In the genomic region with DNA sequence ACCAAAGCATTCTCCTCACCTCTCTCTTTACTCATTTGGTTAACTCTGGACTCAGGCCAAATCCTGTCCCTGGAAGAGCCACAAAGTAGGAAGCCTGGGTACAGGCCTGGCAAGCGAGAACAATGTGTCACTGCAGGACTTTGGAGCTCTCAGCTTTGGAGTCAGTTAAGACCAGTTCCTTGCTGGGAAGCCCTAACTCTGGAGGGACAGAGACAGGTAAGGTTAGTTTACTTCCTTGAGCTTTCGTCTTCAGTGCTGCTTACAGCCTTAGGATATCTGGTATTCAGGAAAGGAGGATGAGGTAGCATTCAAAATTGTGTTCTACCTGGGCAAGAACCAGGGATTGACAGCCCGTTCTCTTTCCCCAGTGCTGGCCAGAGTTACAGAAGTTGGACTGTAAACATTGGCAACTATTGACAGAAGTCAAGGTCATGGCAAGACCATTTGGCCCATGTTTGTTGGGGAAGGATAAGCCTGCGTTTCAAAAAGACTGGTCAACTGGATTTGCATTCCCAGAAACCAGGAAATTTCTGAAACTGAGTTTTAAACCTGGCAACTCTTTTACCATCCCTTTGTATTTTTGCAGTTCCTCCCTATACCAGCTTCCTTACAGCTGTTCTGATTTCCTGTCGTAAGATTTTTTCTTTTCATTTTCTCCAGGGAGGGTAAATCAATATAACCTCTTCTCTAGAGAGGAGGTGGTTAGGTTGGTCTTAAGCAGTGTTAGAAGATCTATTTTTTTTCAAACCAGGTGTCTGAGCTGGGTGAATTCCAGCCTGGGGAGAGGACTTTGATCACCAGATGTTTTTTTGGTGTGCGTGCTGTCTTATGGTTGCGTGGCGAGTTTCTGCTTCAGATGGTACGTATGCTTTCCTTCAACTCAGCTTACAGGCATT, we compare ENCODE assay signal across 1 cellular context.
TF ChIP-seq lines count a peak whose summit lies in the region.

A gene with protein sequence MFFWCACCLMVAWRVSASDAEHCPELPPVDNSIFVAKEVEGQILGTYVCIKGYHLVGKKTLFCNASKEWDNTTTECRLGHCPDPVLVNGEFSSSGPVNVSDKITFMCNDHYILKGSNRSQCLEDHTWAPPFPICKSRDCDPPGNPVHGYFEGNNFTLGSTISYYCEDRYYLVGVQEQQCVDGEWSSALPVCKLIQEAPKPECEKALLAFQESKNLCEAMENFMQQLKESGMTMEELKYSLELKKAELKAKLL (plus strand): TSS at position 130 of the 896 bp plus-strand sequence. CDS start 672 bp downstream, at position 802.

TF ChIP-seq in HepG2, 621 proteins besides CTCF, POLR2A, EP300 and RAD21 (continued from another document and continues in another):
- TF ChIP-seq KMT2B (CRISPR knock-in tag; IDR thresholded peaks at IDR 0.05): no peak; the same call in 1 of the 2 replicates
- TF ChIP-seq ZNF761 (CRISPR knock-in tag; conservative IDR thresholded peaks at IDR 0.05): 0 out of 2 replicates have a peak, but pooled peaks have one; percentile 62
- TF ChIP-seq ZNF12 (CRISPR knock-in tag; IDR thresholded peaks at IDR 0.05): 0 out of 2 replicates have a peak, but pooled peaks have one; percentile 20
- TF ChIP-seq, protein P1, sequence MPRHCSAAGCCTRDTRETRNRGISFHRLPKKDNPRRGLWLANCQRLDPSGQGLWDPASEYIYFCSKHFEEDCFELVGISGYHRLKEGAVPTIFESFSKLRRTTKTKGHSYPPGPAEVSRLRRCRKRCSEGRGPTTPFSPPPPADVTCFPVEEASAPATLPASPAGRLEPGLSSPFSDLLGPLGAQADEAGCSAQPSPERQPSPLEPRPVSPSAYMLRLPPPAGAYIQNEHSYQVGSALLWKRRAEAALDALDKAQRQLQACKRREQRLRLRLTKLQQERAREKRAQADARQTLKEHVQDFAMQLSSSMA (CRISPR knock-in tag; IDR thresholded peaks at IDR 0.05): no peak
- no peak for TF ChIP-seq ZNF75D (CRISPR knock-in tag; IDR thresholded peaks at IDR 0.05; ENCODE audit: borderline replicate concordance)
- TF ChIP-seq ZNF547 (CRISPR knock-in tag; IDR thresholded peaks at IDR 0.05): peak; percentile 67; the same call in 1 of the 2 replicates
- TF ChIP-seq, protein P2, sequence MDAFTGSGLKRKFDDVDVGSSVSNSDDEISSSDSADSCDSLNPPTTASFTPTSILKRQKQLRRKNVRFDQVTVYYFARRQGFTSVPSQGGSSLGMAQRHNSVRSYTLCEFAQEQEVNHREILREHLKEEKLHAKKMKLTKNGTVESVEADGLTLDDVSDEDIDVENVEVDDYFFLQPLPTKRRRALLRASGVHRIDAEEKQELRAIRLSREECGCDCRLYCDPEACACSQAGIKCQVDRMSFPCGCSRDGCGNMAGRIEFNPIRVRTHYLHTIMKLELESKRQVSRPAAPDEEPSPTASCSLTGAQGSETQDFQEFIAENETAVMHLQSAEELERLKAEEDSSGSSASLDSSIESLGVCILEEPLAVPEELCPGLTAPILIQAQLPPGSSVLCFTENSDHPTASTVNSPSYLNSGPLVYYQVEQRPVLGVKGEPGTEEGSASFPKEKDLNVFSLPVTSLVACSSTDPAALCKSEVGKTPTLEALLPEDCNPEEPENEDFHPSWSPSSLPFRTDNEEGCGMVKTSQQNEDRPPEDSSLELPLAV (CRISPR knock-in tag; conservative IDR thresholded peaks at IDR 0.05; ENCODE audit: low read depth): no peak
- no peak for TF ChIP-seq SRF (IDR thresholded peaks at IDR 0.05; ENCODE audit: low read depth, low read length)
- no peak for TF ChIP-seq NFYC (CRISPR knock-in tag; IDR thresholded peaks at IDR 0.05)
- no peak for TF ChIP-seq NONO (IDR thresholded peaks at IDR 0.05)
- 0 out of 2 replicates have a peak, but pooled peaks have one; percentile 56 for TF ChIP-seq NONO (CRISPR knock-in tag; conservative IDR thresholded peaks at IDR 0.05)
- TF ChIP-seq HDAC6 (IDR thresholded peaks at IDR 0.05; ENCODE audit: low read depth, low read length): no peak
- TF ChIP-seq, protein P3, sequence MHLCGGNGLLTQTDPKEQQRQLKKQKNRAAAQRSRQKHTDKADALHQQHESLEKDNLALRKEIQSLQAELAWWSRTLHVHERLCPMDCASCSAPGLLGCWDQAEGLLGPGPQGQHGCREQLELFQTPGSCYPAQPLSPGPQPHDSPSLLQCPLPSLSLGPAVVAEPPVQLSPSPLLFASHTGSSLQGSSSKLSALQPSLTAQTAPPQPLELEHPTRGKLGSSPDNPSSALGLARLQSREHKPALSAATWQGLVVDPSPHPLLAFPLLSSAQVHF (CRISPR knock-in tag; IDR thresholded peaks at IDR 0.05): no peak; the same call in 1 of the 2 replicates
- TF ChIP-seq ZNF816 (CRISPR knock-in tag; IDR thresholded peaks at IDR 0.05; ENCODE audit: borderline replicate concordance): no peak; the same call in 1 of the 2 replicates
- peak; percentile 82; the same call in 1 of the 2 replicates for TF ChIP-seq EHMT2 (IDR thresholded peaks at IDR 0.05; ENCODE audit: borderline replicate concordance, low read depth, low read length)
- TF ChIP-seq BCL6 (CRISPR knock-in tag; IDR thresholded peaks at IDR 0.05): peak; percentile 94
- TF ChIP-seq ZNF703 (CRISPR knock-in tag; IDR thresholded peaks at IDR 0.05; ENCODE audit: borderline replicate concordance): no peak
- no peak for TF ChIP-seq ZNF329 (CRISPR knock-in tag; IDR thresholded peaks at IDR 0.05; ENCODE audit: low read depth)
- peak; percentile 89 for TF ChIP-seq ZNF331 (CRISPR knock-in tag; IDR thresholded peaks at IDR 0.05)
- no peak for TF ChIP-seq RNF2 (conservative IDR thresholded peaks at IDR 0.05; ENCODE audit: low read depth)
- peak; percentile 84 for TF ChIP-seq HOXA5 (CRISPR knock-in tag; IDR thresholded peaks at IDR 0.05)
- TF ChIP-seq ZNF616 (CRISPR knock-in tag; IDR thresholded peaks at IDR 0.05; ENCODE audit: low read depth): no peak
- TF ChIP-seq, protein P4, sequence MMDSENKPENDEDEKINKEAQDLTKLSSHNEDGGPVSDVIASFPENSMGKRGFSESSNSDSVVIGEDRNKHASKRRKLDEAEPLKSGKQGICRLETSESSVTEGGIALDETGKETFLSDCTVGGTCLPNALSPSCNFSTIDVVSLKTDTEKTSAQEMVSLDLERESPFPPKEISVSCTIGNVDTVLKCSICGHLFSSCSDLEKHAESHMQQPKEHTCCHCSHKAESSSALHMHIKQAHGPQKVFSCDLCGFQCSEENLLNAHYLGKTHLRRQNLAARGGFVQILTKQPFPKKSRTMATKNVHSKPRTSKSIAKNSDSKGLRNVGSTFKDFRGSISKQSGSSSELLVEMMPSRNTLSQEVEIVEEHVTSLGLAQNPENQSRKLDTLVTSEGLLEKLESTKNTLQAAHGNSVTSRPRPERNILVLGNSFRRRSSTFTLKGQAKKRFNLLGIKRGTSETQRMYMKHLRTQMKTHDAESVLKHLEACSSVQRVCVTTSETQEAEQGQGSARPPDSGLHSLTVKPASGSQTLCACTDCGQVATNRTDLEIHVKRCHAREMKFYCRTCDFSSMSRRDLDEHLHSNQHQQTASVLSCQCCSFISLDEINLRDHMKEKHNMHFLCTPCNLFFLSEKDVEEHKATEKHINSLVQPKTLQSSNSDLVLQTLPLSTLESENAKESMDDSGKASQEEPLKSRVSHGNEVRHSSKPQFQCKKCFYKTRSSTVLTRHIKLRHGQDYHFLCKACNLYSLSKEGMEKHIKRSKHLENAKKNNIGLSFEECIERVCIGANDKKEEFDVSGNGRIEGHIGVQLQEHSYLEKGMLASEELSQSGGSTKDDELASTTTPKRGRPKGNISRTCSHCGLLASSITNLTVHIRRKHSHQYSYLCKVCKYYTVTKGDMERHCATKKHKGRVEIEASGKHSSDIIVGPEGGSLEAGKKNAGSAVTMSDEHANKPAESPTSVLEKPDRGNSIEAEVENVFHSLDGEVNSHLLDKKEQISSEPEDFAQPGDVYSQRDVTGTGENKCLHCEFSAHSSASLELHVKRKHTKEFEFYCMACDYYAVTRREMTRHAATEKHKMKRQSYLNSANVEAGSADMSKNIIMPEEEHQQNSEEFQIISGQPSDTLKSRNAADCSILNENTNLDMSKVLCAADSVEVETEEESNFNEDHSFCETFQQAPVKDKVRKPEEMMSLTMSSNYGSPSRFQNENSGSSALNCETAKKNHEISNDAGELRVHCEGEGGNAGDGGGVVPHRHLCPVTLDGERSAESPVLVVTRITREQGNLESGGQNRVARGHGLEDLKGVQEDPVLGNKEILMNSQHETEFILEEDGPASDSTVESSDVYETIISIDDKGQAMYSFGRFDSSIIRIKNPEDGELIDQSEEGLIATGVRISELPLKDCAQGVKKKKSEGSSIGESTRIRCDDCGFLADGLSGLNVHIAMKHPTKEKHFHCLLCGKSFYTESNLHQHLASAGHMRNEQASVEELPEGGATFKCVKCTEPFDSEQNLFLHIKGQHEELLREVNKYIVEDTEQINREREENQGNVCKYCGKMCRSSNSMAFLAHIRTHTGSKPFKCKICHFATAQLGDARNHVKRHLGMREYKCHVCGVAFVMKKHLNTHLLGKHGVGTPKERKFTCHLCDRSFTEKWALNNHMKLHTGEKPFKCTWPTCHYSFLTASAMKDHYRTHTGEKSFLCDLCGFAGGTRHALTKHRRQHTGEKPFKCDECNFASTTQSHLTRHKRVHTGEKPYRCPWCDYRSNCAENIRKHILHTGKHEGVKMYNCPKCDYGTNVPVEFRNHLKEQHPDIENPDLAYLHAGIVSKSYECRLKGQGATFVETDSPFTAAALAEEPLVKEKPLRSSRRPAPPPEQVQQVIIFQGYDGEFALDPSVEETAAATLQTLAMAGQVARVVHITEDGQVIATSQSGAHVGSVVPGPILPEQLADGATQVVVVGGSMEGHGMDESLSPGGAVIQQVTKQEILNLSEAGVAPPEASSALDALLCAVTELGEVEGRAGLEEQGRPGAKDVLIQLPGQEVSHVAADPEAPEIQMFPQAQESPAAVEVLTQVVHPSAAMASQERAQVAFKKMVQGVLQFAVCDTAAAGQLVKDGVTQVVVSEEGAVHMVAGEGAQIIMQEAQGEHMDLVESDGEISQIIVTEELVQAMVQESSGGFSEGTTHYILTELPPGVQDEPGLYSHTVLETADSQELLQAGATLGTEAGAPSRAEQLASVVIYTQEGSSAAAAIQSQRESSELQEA (CRISPR knock-in tag; IDR thresholded peaks at IDR 0.05; ENCODE audit: not compliant biosample characterization): no peak
- no peak for TF ChIP-seq IKZF4 (CRISPR knock-in tag; IDR thresholded peaks at IDR 0.05; ENCODE audit: borderline replicate concordance, low read depth, not compliant biosample characterization)
- TF ChIP-seq ZNF749 (CRISPR knock-in tag; IDR thresholded peaks at IDR 0.05; ENCODE audit: borderline replicate concordance): no peak
- no peak for TF ChIP-seq ZNF572 (CRISPR knock-in tag; IDR thresholded peaks at IDR 0.05)
- TF ChIP-seq POLR2G (IDR thresholded peaks at IDR 0.05; ENCODE audit: low read depth, low read length): peak; percentile 72
- peak; percentile 87 for TF ChIP-seq NR2F2 (IDR thresholded peaks at IDR 0.05; ENCODE audit: borderline replicate concordance, low read depth)
- no peak for TF ChIP-seq HNRNPH1 (optimal IDR thresholded peaks at IDR 0.05; ENCODE audit: low read depth, low read length)
- TF ChIP-seq, protein P5, sequence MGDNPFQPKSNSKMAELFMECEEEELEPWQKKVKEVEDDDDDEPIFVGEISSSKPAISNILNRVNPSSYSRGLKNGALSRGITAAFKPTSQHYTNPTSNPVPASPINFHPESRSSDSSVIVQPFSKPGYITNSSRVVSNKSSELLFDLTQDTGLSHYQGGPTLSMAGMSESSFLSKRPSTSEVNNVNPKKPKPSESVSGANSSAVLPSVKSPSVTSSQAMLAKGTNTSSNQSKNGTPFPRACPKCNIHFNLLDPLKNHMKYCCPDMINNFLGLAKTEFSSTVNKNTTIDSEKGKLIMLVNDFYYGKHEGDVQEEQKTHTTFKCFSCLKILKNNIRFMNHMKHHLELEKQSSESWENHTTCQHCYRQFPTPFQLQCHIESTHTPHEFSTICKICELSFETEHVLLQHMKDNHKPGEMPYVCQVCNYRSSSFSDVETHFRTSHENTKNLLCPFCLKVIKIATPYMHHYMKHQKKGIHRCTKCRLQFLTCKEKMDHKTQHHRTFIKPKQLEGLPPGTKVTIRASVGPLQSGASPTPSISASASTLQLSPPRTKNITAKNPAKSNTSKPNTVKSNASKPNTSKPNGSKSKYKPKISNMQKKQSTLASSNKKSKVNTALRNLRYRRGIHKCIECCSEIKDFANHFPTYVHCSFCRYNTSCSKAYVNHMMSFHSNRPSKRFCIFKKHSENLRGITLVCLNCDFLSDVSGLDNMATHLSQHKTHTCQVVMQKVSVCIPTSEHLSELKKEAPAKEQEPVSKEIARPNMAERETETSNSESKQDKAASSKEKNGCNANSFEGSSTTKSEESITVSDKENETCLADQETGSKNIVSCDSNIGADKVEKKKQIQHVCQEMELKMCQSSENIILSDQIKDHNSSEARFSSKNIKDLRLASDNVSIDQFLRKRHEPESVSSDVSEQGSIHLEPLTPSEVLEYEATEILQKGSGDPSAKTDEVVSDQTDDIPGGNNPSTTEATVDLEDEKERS (CRISPR knock-in tag; IDR thresholded peaks at IDR 0.05): peak; percentile 85; the same call in 1 of the 2 replicates
- TF ChIP-seq ZNF20 (CRISPR knock-in tag; IDR thresholded peaks at IDR 0.05): no peak
- TF ChIP-seq ZNF335 (CRISPR knock-in tag; IDR thresholded peaks at IDR 0.05): peak; percentile 78
- no peak for TF ChIP-seq ZNF747 (CRISPR knock-in tag; IDR thresholded peaks at IDR 0.05; ENCODE audit: borderline replicate concordance)
- no peak for TF ChIP-seq ZC3H13 (CRISPR knock-in tag; IDR thresholded peaks at IDR 0.05)
- TF ChIP-seq ZNF567 (CRISPR knock-in tag; IDR thresholded peaks at IDR 0.05; ENCODE audit: borderline replicate concordance): no peak
- TF ChIP-seq ZMYM3 (CRISPR knock-in tag; IDR thresholded peaks at IDR 0.05): peak; percentile 59
- TF ChIP-seq IRX3 (CRISPR knock-in tag; IDR thresholded peaks at IDR 0.05; ENCODE audit: borderline replicate concordance, low read depth): no peak
- TF ChIP-seq HNF4G (IDR thresholded peaks at IDR 0.05; ENCODE audit: borderline replicate concordance, low read depth, low read length): peak; percentile 77; the same call in 1 of the 2 replicates
- peak; percentile 79; the same call in 1 of the 2 replicates for TF ChIP-seq HNF4G (CRISPR knock-in tag; IDR thresholded peaks at IDR 0.05; ENCODE audit: borderline replicate concordance, low read depth)
- no peak for TF ChIP-seq ZNF605 (CRISPR knock-in tag; IDR thresholded peaks at IDR 0.05)
- TF ChIP-seq FOXA1 (IDR thresholded peaks at IDR 0.05): peak; percentile 92
- peak; percentile 99 for TF ChIP-seq FOXA1 (CRISPR knock-in tag; IDR thresholded peaks at IDR 0.05)
- no peak for TF ChIP-seq RFXANK (CRISPR knock-in tag; IDR thresholded peaks at IDR 0.05)
- TF ChIP-seq CBX2 (IDR thresholded peaks at IDR 0.05; ENCODE audit: low read depth, low read length): no peak
- TF ChIP-seq CBX2 (CRISPR knock-in tag; IDR thresholded peaks at IDR 0.05; ENCODE audit: low read depth): no peak
- TF ChIP-seq, protein P6, sequence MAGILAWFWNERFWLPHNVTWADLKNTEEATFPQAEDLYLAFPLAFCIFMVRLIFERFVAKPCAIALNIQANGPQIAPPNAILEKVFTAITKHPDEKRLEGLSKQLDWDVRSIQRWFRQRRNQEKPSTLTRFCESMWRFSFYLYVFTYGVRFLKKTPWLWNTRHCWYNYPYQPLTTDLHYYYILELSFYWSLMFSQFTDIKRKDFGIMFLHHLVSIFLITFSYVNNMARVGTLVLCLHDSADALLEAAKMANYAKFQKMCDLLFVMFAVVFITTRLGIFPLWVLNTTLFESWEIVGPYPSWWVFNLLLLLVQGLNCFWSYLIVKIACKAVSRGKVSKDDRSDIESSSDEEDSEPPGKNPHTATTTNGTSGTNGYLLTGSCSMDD (CRISPR knock-in tag; IDR thresholded peaks at IDR 0.05): no peak
- TF ChIP-seq JUNB (CRISPR knock-in tag; IDR thresholded peaks at IDR 0.05; ENCODE audit: borderline replicate concordance): no peak; the same call in 1 of the 2 replicates
- peak; percentile 50; the same call in 1 of the 2 replicates for TF ChIP-seq MXD4 (CRISPR knock-in tag; IDR thresholded peaks at IDR 0.05)
- no peak for TF ChIP-seq CBX1 (IDR thresholded peaks at IDR 0.05; ENCODE audit: low read depth)
- TF ChIP-seq RFX1 (IDR thresholded peaks at IDR 0.05): no peak
- peak; percentile 82 for TF ChIP-seq PPARG (CRISPR knock-in tag; conservative IDR thresholded peaks at IDR 0.05)
